In the genomic region with DNA sequence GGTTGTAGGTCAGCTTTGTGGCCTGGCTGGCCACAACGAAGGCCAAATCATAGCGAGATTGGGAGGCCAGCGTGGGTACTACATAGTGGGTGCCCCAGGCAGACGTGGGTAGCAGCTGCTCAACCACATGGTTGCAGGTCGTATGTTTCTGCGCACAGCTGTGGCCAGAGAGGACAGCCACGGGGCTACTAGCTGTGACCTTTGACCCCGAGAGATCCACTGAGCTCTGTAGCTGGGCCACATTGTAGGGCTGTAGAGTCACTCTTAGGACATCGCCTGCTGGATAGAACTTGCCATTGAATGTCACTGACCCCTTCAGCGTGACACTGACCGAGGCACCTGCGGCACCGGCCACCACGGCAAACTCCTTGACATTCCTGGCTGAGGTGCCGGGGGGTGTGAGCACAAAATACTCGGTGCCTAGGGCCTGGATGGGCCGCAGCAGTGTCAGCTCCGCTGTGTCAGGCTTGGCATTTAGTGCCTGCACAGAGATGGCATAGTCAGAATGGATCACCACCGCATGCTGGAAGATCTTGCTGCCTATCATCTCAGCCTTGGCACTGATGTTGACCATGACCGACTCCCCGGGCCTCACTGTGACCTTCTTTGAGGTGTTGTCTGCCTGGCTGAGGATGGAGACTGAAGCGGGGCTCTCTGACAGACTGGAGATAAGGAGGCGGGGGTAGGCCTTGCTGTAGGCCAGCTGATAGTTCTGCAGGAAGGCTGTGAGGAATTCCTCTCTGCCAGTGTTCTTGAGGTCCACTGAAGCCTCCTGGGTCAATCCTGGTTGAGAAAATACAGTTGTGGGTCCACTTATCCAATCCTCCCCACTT, we compare ENCODE assay signal across 1 cellular context.
TF ChIP-seq lines count a peak whose summit lies in the region.

No MANE protein-coding gene starts in this region.

TF ChIP-seq in GM12878, 131 proteins besides CTCF, POLR2A, EP300 and RAD21:
- no peak for TF ChIP-seq CEBPB (IDR thresholded peaks at IDR 0.05; ENCODE audit: borderline replicate concordance in 1 of 2, low read depth in 2 of 2, low read length in 2 of 2)
- peak; percentile 30; the same call in 1 of the 2 replicates for TF ChIP-seq NR2F1 (conservative IDR thresholded peaks at IDR 0.05)
- TF ChIP-seq NR2C1 (IDR thresholded peaks at IDR 0.05): 0 out of 2 replicates have a peak, but pooled peaks have one; percentile 18
